23 cellular contexts compared by ENCODE assay signal in the genomic region with DNA sequence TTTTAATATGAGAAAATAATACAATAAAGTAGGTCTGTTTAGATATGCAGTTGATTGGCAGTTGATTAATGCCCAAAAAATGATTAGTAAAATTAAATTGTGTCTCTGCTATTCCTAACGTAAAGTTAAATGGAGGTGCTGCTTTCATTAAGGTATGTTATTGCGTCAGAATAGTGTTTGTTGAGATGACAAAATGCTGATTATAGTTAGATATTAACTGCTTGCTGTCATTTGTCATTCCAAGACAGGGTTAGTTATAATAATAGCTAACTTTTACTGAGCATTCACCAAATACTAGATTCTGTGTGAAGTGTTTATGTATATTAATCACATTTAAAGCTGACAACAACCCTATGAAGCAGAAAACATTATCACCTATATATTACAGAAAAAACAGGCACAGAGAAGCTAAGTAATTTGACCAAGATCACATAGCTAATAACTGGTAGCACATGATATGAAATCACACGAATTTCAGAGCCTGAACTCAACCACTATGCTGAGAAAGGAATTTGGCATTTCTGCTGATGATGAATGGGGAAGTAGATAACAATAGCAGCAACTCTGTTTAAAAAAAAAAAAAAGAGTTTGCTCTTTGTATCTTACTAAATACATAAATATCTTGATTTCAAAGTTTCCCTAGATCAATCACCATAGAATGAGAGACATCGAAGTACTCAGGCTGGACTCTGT.
"Had no signal": no experiment of that assay in that cellular context is flagged by ENCODE, and none has a peak within 500 bp of the region (broad histone marks: within the 10 kb centered on the region; RNA-seq: fewer than 3 reads in every experiment).

No MANE protein-coding gene starts in this region.

- H3K4me3 ChIP-seq: breast epithelium, left ventricle myocardium inferior, psoas muscle, SJSA1, stomach had no signal

- H3K27me3 ChIP-seq: foreskin keratinocyte, SJSA1, stomach had no signal

- H3K4me1 ChIP-seq: breast epithelium, foreskin keratinocyte, left ventricle myocardium inferior, psoas muscle, SJSA1, stomach had no signal

- DNase-seq: activated CD4-positive, alpha-beta T cell treated with anti-CD3 and anti-CD28 coated beads for 48 hours; activated CD4-positive, CD25-positive, alpha-beta regulatory T cell; activated CD8-positive, alpha-beta T cell treated with anti-CD3 and anti-CD28 coated beads for 36 hours; activated naive CD4-positive, alpha-beta T cell treated with Interleukin-2 at 50 U/mL for 16 hours; activated naive CD8-positive, alpha-beta T cell treated with anti-CD3 and anti-CD28 coated beads, Interleukin-2, amount 10 ng/mL, durations not matched to agents 7 days and 5 days; activated T-cell treated with anti-CD3 and anti-CD28 coated beads, Interleukin-2, amount 50 U/mL, for 1 hour; anterior cingulate cortex; cerebellar nuclear complex; glutamatergic neuron; hypothalamus; kidney; left ventricle myocardium inferior; naive B cell; psoas muscle; stimulated activated CD4-positive, alpha-beta T cell treated with anti-CD3 and anti-CD28 coated beads, Interleukin-4, amount 100 ng/mL, for 24 hours; stomach; T-helper 2 cell had no signal

- H3K36me3 ChIP-seq: breast epithelium, left ventricle myocardium inferior, SJSA1, stomach had no signal

- H3K9me3 ChIP-seq: breast epithelium, left ventricle myocardium inferior, psoas muscle, SJSA1, stomach had no signal

- ATAC-seq: activated CD8-positive, alpha-beta T cell treated with anti-CD3 and anti-CD28 coated beads for 36 hours; activated T-helper 17 cell treated with anti-CD3 and anti-CD28 coated beads, Interleukin-2, amount 50 U/mL, for 72 hours; foreskin keratinocyte; psoas muscle; sciatic nerve; stimulated activated effector memory CD8-positive, alpha-beta T cell treated with anti-CD3 and anti-CD28 coated beads, Interleukin-12 subunit alpha, Interleukin-12 subunit beta, amount 100 ng/mL, for 72 hours had no signal
